In genomic region chr11:65398362-65398910, GRCh38 we compare ENCODE assay signal across 17 cellular contexts. TPM values are rescaled to one million over a fixed set of nuclear protein-coding genes. Genes with fewer than 3 reads are reported as not detected.
"Had no signal": no experiment of that assay in that cellular context is flagged by ENCODE, and none has a peak within 500 bp of the region (broad histone marks: within the 10 kb centered on the region; RNA-seq: fewer than 3 reads in every experiment).

No MANE protein-coding gene starts in this region.

- DNase-seq: activated B cell treated with CpG ODN at 0.5 μM for 24 hours; activated CD4-positive, alpha-beta memory T cell treated with anti-CD3 and anti-CD28 coated beads, Interleukin-2, amount 10 ng/mL, durations not matched to agents 7 days and 5 days; activated CD4-positive, alpha-beta T cell treated with anti-CD3 and anti-CD28 coated beads for 48 hours; activated CD8-positive, alpha-beta memory T cell treated with anti-CD3 and anti-CD28 coated beads, Interleukin-2, amount 10 ng/mL, durations not matched to agents 7 days and 5 days; activated naive CD4-positive, alpha-beta T cell treated with anti-CD3 and anti-CD28 coated beads for 36 hours; activated T-cell treated with anti-CD3 and anti-CD28 coated beads, Interleukin-2, amount 50 U/mL, for 24 hours; foreskin melanocyte; islet precursor cell; left colon; lower lobe of right lung; T-cell; upper lobe of right lung had no signal

- H3K27me3 Mint-ChIP-seq: activated B cell treated with CpG ODN at 0.5 μM for 24 hours; activated CD4-positive, alpha-beta memory T cell treated with anti-CD3 and anti-CD28 coated beads, Interleukin-2, amount 10 ng/mL, durations not matched to agents 7 days and 5 days; activated CD8-positive, alpha-beta memory T cell treated with anti-CD3 and anti-CD28 coated beads, Interleukin-2, amount 10 ng/mL, durations not matched to agents 7 days and 5 days; activated T-cell treated with anti-CD3 and anti-CD28 coated beads, Interleukin-2, amount 50 U/mL, for 24 hours; natural killer cell treated with Interleukin-12 subunit alpha and Interleukin-12 subunit beta and Interleukin-15 and Interleukin-18, amount 100 ng/mL, for 72 hours; T-cell had no signal

- H3K9me3 Mint-ChIP-seq: activated B cell treated with CpG ODN at 0.5 μM for 24 hours; activated CD4-positive, alpha-beta memory T cell treated with anti-CD3 and anti-CD28 coated beads, Interleukin-2, amount 10 ng/mL, durations not matched to agents 7 days and 5 days; activated naive CD4-positive, alpha-beta T cell treated with anti-CD3 and anti-CD28 coated beads for 36 hours; activated T-cell treated with anti-CD3 and anti-CD28 coated beads, Interleukin-2, amount 50 U/mL, for 24 hours; natural killer cell treated with Interleukin-12 subunit alpha and Interleukin-12 subunit beta and Interleukin-15 and Interleukin-18, amount 100 ng/mL, for 72 hours; T-cell had no signal

- H3K4me3 Mint-ChIP-seq: activated B cell treated with CpG ODN at 0.5 μM for 24 hours; activated CD4-positive, alpha-beta memory T cell treated with anti-CD3 and anti-CD28 coated beads, Interleukin-2, amount 10 ng/mL, durations not matched to agents 7 days and 5 days; activated CD8-positive, alpha-beta memory T cell treated with anti-CD3 and anti-CD28 coated beads, Interleukin-2, amount 10 ng/mL, durations not matched to agents 7 days and 5 days; activated naive CD4-positive, alpha-beta T cell treated with anti-CD3 and anti-CD28 coated beads for 36 hours; activated T-cell treated with anti-CD3 and anti-CD28 coated beads, Interleukin-2, amount 50 U/mL, for 24 hours; natural killer cell treated with Interleukin-12 subunit alpha and Interleukin-12 subunit beta and Interleukin-15 and Interleukin-18, amount 100 ng/mL, for 72 hours; T-cell had no signal

- H3K36me3 Mint-ChIP-seq: natural killer cell treated with Interleukin-12 subunit alpha and Interleukin-12 subunit beta and Interleukin-15 and Interleukin-18, amount 100 ng/mL, for 72 hours had no signal

- H3K4me3 ChIP-seq: cardiac muscle cell, lower lobe of right lung, thoracic aorta, upper lobe of right lung had no signal

- H3K27me3 ChIP-seq: cardiac muscle cell, upper lobe of right lung had no signal

- H3K27ac Mint-ChIP-seq: activated B cell treated with CpG ODN at 0.5 μM for 24 hours; activated CD4-positive, alpha-beta memory T cell treated with anti-CD3 and anti-CD28 coated beads, Interleukin-2, amount 10 ng/mL, durations not matched to agents 7 days and 5 days; activated CD8-positive, alpha-beta memory T cell treated with anti-CD3 and anti-CD28 coated beads, Interleukin-2, amount 10 ng/mL, durations not matched to agents 7 days and 5 days; activated naive CD4-positive, alpha-beta T cell treated with anti-CD3 and anti-CD28 coated beads for 36 hours; activated T-cell treated with anti-CD3 and anti-CD28 coated beads, Interleukin-2, amount 50 U/mL, for 24 hours; natural killer cell treated with Interleukin-12 subunit alpha and Interleukin-12 subunit beta and Interleukin-15 and Interleukin-18, amount 100 ng/mL, for 72 hours had no signal

- H3K4me1 Mint-ChIP-seq: activated CD8-positive, alpha-beta memory T cell treated with anti-CD3 and anti-CD28 coated beads, Interleukin-2, amount 10 ng/mL, durations not matched to agents 7 days and 5 days had no signal

- H3K9me3 ChIP-seq: lower lobe of right lung, thoracic aorta, upper lobe of right lung had no signal

- ATAC-seq: activated CD8-positive, alpha-beta memory T cell treated with anti-CD3 and anti-CD28 coated beads, Interleukin-2, amount 10 ng/mL, durations not matched to agents 7 days and 5 days; left colon; lower lobe of right lung; natural killer cell treated with Interleukin-12 subunit alpha and Interleukin-12 subunit beta and Interleukin-15 and Interleukin-18, amount 100 ng/mL, for 72 hours; T-cell; upper lobe of right lung had no signal

- H3K27ac ChIP-seq: cardiac muscle cell, lower lobe of right lung, thoracic aorta, upper lobe of right lung had no signal

RNA-seq across cellular contexts. Expression of gene TIGD3, which starts 43.9 kb away (rescaled TPM):
- total RNA-seq: posterior vena cava, thoracic aorta had no signal
- polyA plus RNA-seq: fibroblast of lung had no signal
